8 cellular contexts compared by ENCODE assay signal in genomic region chr19:4328243-4328990, GRCh38. TPM values are rescaled to one million over a fixed set of nuclear protein-coding genes. Genes with fewer than 3 reads are reported as not detected.
DNase-seq lines count a peak whose midpoint lies in the region; ATAC-seq, FAIRE-seq and TF ChIP-seq lines count a peak whose summit lies in the region.

No MANE protein-coding gene starts in this region.

- intact Hi-C loops in right lobe of liver (cut with DNase I): no loop called here

- peak; percentile 23 for FAIRE-seq in G401.6 (lab: Jason Lieb, UNC)

- peaks cover 0 to 7% (median 0%) of the 10 kb centered on the region in 4 donors for H3K36me3 ChIP-seq in right lobe of liver

- H3K4me3 ChIP-seq in right lobe of liver: peak overlapping the region in 2 of 3 donors; percentile 6 to 44

- no peaks in the 10 kb centered on the region for H3K9me3 ChIP-seq in right lobe of liver

- DNase-seq in HCEC 1CT (peak; percentile 81), NCI-H1436 treated with DMSO at 0.1 percent for 48 hours (lab: John Stamatoyannopoulos, UW) (peak; percentile 59), dedifferentiated amniotic fluid mesenchymal stem cell (ENCODE audit: extremely low spot score) (peak; percentile 86), right lobe of liver (peak; percentile 73 to 97 (median 85)), NCI-H1694 treated with DMSO at 0.1 percent for 48 hours (lab: John Stamatoyannopoulos, UW) (no peak)
- DNase-seq in activated CD4-positive, alpha-beta T cell treated with anti-CD3 and anti-CD28 coated beads for 48 hours: peak; percentile 99
- DNase-seq in stimulated activated CD4-positive, alpha-beta T cell treated with anti-CD3 and anti-CD28 coated beads, Interleukin-2, amount 100 ng/mL, for 48 hours: peak; percentile 87 to 98

- no peaks in the 10 kb centered on the region for H3K27me3 ChIP-seq in right lobe of liver

- TF ChIP-seq CTCF in right lobe of liver (IDR thresholded peaks at IDR 0.05): no peak

- H3K4me1 ChIP-seq in right lobe of liver: no peaks in the 10 kb centered on the region

- no peak for TF ChIP-seq POLR2A in right lobe of liver (IDR thresholded peaks at IDR 0.05)

- WGBS in right lobe of liver (ENCODE audit: insufficient coverage, low coverage, low lambda C conversion rate, missing lambda C conversion rate): 10% methylated on average over 23 of the region's 49 CpGs

- no peak overlapping the region for H3K27ac ChIP-seq in right lobe of liver

- peak; percentile 85 to 94 (median 90) for ATAC-seq in right lobe of liver

RNA-seq across cellular contexts. Expression of gene STAP2, which starts 10.2 kb away (rescaled TPM):
- total RNA-seq in right lobe of liver: 10 to 100 TPM; 21.4 to 51.5 (median 43.0) TPM

RNA-seq across cellular contexts. Expression of gene MPND, which starts 14.9 kb away (rescaled TPM):
- 10 to 100 TPM in 5 of 6 experiments, 1 to 10 TPM in 1; 6.4 to 21.7 (median 19.6) TPM for total RNA-seq in right lobe of liver

RNA-seq across cellular contexts. Expression of gene FSD1, which starts 24.0 kb away (rescaled TPM):
- 1 to 10 TPM in 1 of 6 experiments, under 1 TPM in 3, not detected in 2; 0.19 to 2.2 (median 0.52) TPM for total RNA-seq in right lobe of liver

RNA-seq across cellular contexts. Expression of gene TMIGD2, which starts 26.2 kb away (rescaled TPM):
- under 1 TPM in 2 of 6 experiments, not detected in 4; 0.24 to 0.32 TPM for total RNA-seq in right lobe of liver

RNA-seq across cellular contexts. Expression of gene SHD, which starts 49.4 kb away (rescaled TPM):
- 1 to 10 TPM; 1.7 to 9.7 (median 6.4) TPM for total RNA-seq in right lobe of liver
